20 cellular contexts compared by ENCODE assay signal in genomic region chr16:4784444-4784987, GRCh38. TPM values are rescaled to one million over a fixed set of nuclear protein-coding genes. Genes with fewer than 3 reads are reported as not detected.
"Had no signal": no experiment of that assay in that cellular context is flagged by ENCODE, and none has a peak within 500 bp of the region (broad histone marks: within the 10 kb centered on the region; RNA-seq: fewer than 3 reads in every experiment).

No MANE protein-coding gene starts in this region.

RNA-seq across cellular contexts. Expression of gene SEPTIN12, which starts 3.6 kb away (rescaled TPM):
- total RNA-seq: activated CD4-positive, alpha-beta memory T cell treated with anti-CD3 and anti-CD28 coated beads, Interleukin-2, amount 10 ng/mL, durations not matched to agents 7 days and 5 days; activated CD4-positive, alpha-beta T cell treated with anti-CD3 and anti-CD28 coated beads, Interleukin-2, amount 10 ng/mL, durations not matched to agents 7 days and 5 days; activated naive CD4-positive, alpha-beta T cell treated with anti-CD3 and anti-CD28 coated beads, Interleukin-2, amount 50 U/mL, for 72 hours; activated naive CD8-positive, alpha-beta T cell treated with anti-CD3 and anti-CD28 coated beads, Interleukin-2, amount 10 ng/mL, durations not matched to agents 7 days and 5 days; activated T-cell treated with anti-CD3 and anti-CD28 coated beads, Interleukin-2, amount 50 U/mL, for 72 hours; ascending aorta; breast epithelium; colonic mucosa; dermis microvascular lymphatic vessel endothelial cell; endothelial cell of umbilical vein; esophagus squamous epithelium; fibroblast of lung; fibroblast of villous mesenchyme; gastroesophageal sphincter; glomerular endothelial cell; hepatocyte; T-helper 1 cell treated with Interleukin-12 subunit alpha and Interleukin-12 subunit beta and Interleukin-4 antibody, amounts not matched to agents 30 ng/mL and 1 ng/mL, for 36 hours; T-helper 2 cell treated with Interferon-gamma antibody and Interleukin-4, amounts not matched to agents 100 ng/mL and 5 ng/mL, for 36 hours had no signal

RNA-seq across cellular contexts. Expression of gene SMIM22, which starts 10.7 kb away (rescaled TPM):
- total RNA-seq: activated CD4-positive, alpha-beta memory T cell treated with anti-CD3 and anti-CD28 coated beads, Interleukin-2, amount 10 ng/mL, durations not matched to agents 7 days and 5 days; activated CD4-positive, alpha-beta T cell treated with anti-CD3 and anti-CD28 coated beads, Interleukin-2, amount 10 ng/mL, durations not matched to agents 7 days and 5 days; activated naive CD4-positive, alpha-beta T cell treated with anti-CD3 and anti-CD28 coated beads, Interleukin-2, amount 50 U/mL, for 72 hours; activated naive CD8-positive, alpha-beta T cell treated with anti-CD3 and anti-CD28 coated beads, Interleukin-2, amount 10 ng/mL, durations not matched to agents 7 days and 5 days; activated T-cell treated with anti-CD3 and anti-CD28 coated beads, Interleukin-2, amount 50 U/mL, for 72 hours; ascending aorta; cardiac muscle cell; dermis microvascular lymphatic vessel endothelial cell; endothelial cell of umbilical vein; fibroblast of lung; fibroblast of villous mesenchyme; gastroesophageal sphincter; glomerular endothelial cell; heart right ventricle; hepatocyte; T-helper 1 cell treated with Interleukin-12 subunit alpha and Interleukin-12 subunit beta and Interleukin-4 antibody, amounts not matched to agents 30 ng/mL and 1 ng/mL, for 36 hours; T-helper 2 cell treated with Interferon-gamma antibody and Interleukin-4, amounts not matched to agents 100 ng/mL and 5 ng/mL, for 36 hours had no signal

RNA-seq across cellular contexts. Expression of gene DNAAF8, which starts 50.2 kb away (rescaled TPM):
- total RNA-seq: activated CD4-positive, alpha-beta memory T cell treated with anti-CD3 and anti-CD28 coated beads, Interleukin-2, amount 10 ng/mL, durations not matched to agents 7 days and 5 days; ascending aorta; T-helper 1 cell treated with Interleukin-12 subunit alpha and Interleukin-12 subunit beta and Interleukin-4 antibody, amounts not matched to agents 30 ng/mL and 1 ng/mL, for 36 hours had no signal
